ENCODE assay signal across 1 cellular context in the genomic region with DNA sequence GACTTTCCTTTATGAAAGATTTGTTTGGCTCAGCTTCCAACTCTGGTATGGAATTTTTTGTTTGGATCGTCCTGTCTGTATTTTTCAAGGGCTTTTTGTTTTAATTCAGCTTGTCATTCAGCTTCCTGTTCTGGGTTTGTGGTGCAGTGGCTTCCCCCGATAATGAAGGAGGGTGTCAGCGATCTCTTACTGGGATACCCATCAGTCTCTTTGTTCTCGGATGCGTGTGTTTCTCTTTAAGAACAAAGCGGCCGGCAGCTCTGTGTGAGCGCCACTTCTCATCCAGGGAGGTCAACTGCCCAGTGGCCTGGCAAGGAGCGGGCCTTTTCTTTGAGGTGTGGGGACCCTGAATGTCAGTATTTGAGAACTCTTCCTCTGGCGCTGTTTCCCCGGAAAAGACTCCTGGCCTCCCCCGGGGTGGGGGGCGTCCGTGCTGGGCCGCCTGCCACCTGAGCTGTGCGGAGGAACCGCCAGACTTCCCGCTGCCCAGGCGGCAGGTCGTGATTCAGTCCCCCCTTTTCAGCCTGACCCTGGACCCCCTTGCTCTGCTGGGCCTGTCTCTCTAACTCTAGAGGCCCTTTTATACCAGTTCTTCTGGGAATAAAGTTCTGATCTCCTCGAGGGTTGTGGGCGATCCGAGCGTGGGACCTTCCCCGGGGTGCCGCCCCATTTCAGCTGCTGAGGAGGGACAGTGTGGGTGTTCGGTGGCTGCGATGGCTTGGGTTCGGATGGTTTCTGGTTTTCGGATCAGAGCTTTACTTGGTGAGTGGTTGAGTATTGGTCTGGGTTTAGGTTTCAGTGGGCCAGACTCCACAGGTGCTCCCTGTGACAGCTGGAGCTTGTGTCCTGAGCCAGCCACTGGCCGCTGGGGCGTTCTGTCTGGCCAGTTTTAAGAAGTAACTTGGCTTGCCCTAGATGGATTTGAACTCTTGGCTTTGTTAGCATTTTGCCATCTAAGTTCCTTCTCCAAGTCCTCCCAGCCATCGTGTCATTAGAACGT.
TF ChIP-seq lines count a peak whose summit lies in the region.

No MANE protein-coding gene starts in this region.

TF ChIP-seq in K562, 482 proteins besides CTCF, POLR2A, EP300 and RAD21 (continued from another document):
- TF ChIP-seq TAF15 (IDR thresholded peaks at IDR 0.05; ENCODE audit: low read depth, low read length): no peak
- TF ChIP-seq ZNF384 (IDR thresholded peaks at IDR 0.05; ENCODE audit: low read depth, low read length): 0 out of 2 replicates have a peak, but pooled peaks have one; percentile 11
- TF ChIP-seq PHF8 (IDR thresholded peaks at IDR 0.05; ENCODE audit: borderline replicate concordance, low read length): no peak
- TF ChIP-seq C11orf30 (IDR thresholded peaks at IDR 0.05; ENCODE audit: low read depth): no peak
- 0 out of 4 replicates have a peak, but pooled peaks of 1 of the 2 experiments have one; percentile 29 for TF ChIP-seq MAZ (CRISPR knock-in tag; conservative IDR thresholded peaks at IDR 0.05 in 1 of 2, IDR thresholded peaks at IDR 0.05 in 1 of 2)
- TF ChIP-seq SP2 (IDR thresholded peaks at IDR 0.05; ENCODE audit: extremely low read depth, low read depth, low read length, poor library complexity, severe bottlenecking): no peak
- TF ChIP-seq ETV5 (CRISPR knock-in tag; IDR thresholded peaks at IDR 0.05; ENCODE audit: low read depth): 0 out of 2 replicates have a peak, but pooled peaks have one; percentile 42
- 0 out of 2 replicates have a peak, but pooled peaks have one; percentile 26 for TF ChIP-seq ELF1 (tag; IDR thresholded peaks at IDR 0.05)
- TF ChIP-seq POLR2H (tag; IDR thresholded peaks at IDR 0.05; ENCODE audit: low read depth): 0 out of 2 replicates have a peak, but pooled peaks have one; percentile 5
- TF ChIP-seq, protein P1, sequence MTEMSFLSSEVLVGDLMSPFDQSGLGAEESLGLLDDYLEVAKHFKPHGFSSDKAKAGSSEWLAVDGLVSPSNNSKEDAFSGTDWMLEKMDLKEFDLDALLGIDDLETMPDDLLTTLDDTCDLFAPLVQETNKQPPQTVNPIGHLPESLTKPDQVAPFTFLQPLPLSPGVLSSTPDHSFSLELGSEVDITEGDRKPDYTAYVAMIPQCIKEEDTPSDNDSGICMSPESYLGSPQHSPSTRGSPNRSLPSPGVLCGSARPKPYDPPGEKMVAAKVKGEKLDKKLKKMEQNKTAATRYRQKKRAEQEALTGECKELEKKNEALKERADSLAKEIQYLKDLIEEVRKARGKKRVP (CRISPR knock-in tag; IDR thresholded peaks at IDR 0.05): no peak
- TF ChIP-seq SRF (CRISPR knock-in tag; IDR thresholded peaks at IDR 0.05): peak in 1 of 2 experiments; percentile 58; a peak in 1 of 4 replicates
- no peak for TF ChIP-seq ZNF224 (CRISPR knock-in tag; IDR thresholded peaks at IDR 0.05)
- TF ChIP-seq PTTG1 (tag; IDR thresholded peaks at IDR 0.05; ENCODE audit: low read depth): no peak
- 0 out of 2 replicates have a peak, but pooled peaks have one; percentile 1 for TF ChIP-seq EGR1 (conservative IDR thresholded peaks at IDR 0.05)
- peak; percentile 67; the same call in 1 of the 2 replicates for TF ChIP-seq DPF2 (IDR thresholded peaks at IDR 0.05)
- 0 out of 2 replicates have a peak, but pooled peaks have one; percentile 37 for TF ChIP-seq SOX6 (IDR thresholded peaks at IDR 0.05)
- TF ChIP-seq XRCC4 (IDR thresholded peaks at IDR 0.05; ENCODE audit: extremely low read depth, insufficient read depth, insufficient read length): no peak
- 0 out of 2 replicates have a peak, but pooled peaks have one; percentile 55 for TF ChIP-seq ZNF165 (CRISPR knock-in tag; IDR thresholded peaks at IDR 0.05; ENCODE audit: borderline replicate concordance)
- no peak for TF ChIP-seq ZFP1 (CRISPR knock-in tag; IDR thresholded peaks at IDR 0.05)
- peak; percentile 33; the same call in 1 of the 2 replicates for TF ChIP-seq SMARCA5 (IDR thresholded peaks at IDR 0.05)
- TF ChIP-seq CBFB (CRISPR knock-in tag; IDR thresholded peaks at IDR 0.05): no peak
- peak; percentile 50 for TF ChIP-seq ARID1B (IDR thresholded peaks at IDR 0.05)
- TF ChIP-seq RNF2 (IDR thresholded peaks at IDR 0.05): no peak
- TF ChIP-seq, protein P2, sequence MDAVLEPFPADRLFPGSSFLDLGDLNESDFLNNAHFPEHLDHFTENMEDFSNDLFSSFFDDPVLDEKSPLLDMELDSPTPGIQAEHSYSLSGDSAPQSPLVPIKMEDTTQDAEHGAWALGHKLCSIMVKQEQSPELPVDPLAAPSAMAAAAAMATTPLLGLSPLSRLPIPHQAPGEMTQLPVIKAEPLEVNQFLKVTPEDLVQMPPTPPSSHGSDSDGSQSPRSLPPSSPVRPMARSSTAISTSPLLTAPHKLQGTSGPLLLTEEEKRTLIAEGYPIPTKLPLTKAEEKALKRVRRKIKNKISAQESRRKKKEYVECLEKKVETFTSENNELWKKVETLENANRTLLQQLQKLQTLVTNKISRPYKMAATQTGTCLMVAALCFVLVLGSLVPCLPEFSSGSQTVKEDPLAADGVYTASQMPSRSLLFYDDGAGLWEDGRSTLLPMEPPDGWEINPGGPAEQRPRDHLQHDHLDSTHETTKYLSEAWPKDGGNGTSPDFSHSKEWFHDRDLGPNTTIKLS (IDR thresholded peaks at IDR 0.05; ENCODE audit: borderline replicate concordance, low read depth): no peak
- no peak for TF ChIP-seq USF2 (CRISPR knock-in tag; IDR thresholded peaks at IDR 0.05)
- no peak for TF ChIP-seq MXI1 (IDR thresholded peaks at IDR 0.05; ENCODE audit: low read depth, low read length)
- TF ChIP-seq STAT5A (IDR thresholded peaks at IDR 0.05; ENCODE audit: borderline replicate concordance, low read length): no peak
- no peak for TF ChIP-seq RBM22 (IDR thresholded peaks at IDR 0.05; ENCODE audit: low read depth, low read length, poor library complexity, severe bottlenecking)
- peak; percentile 7 for TF ChIP-seq MEIS2 (IDR thresholded peaks at IDR 0.05; ENCODE audit: partially characterized antibody)
- no peak for TF ChIP-seq MTA1 (IDR thresholded peaks at IDR 0.05; ENCODE audit: borderline replicate concordance)
- no peak for TF ChIP-seq KDM5B (IDR thresholded peaks at IDR 0.05; ENCODE audit: insufficient replicate concordance, low read depth, low read length)
- 0 out of 4 replicates have a peak, but pooled peaks of 1 of the 2 experiments have one; percentile 19 for TF ChIP-seq HDAC1 (IDR thresholded peaks at IDR 0.05)
- TF ChIP-seq USF1 (CRISPR knock-in tag; IDR thresholded peaks at IDR 0.05): no peak
- TF ChIP-seq TAF9B (IDR thresholded peaks at IDR 0.05; ENCODE audit: partially characterized antibody): no peak
- TF ChIP-seq HLTF (IDR thresholded peaks at IDR 0.05): no peak
- no peak for TF ChIP-seq HNRNPLL (IDR thresholded peaks at IDR 0.05; ENCODE audit: low read depth, low read length, poor library complexity, severe bottlenecking)
- TF ChIP-seq MAFF (IDR thresholded peaks at IDR 0.05; ENCODE audit: low read length): 0 out of 2 replicates have a peak, but pooled peaks have one; percentile 13
- no peak for TF ChIP-seq KDM2B (CRISPR knock-in tag; IDR thresholded peaks at IDR 0.05)
- TF ChIP-seq DNMT1 (IDR thresholded peaks at IDR 0.05): no peak
- peak; percentile 34; the same call in 1 of the 2 replicates for TF ChIP-seq CXXC5 (CRISPR knock-in tag; IDR thresholded peaks at IDR 0.05)
- TF ChIP-seq, protein P3, sequence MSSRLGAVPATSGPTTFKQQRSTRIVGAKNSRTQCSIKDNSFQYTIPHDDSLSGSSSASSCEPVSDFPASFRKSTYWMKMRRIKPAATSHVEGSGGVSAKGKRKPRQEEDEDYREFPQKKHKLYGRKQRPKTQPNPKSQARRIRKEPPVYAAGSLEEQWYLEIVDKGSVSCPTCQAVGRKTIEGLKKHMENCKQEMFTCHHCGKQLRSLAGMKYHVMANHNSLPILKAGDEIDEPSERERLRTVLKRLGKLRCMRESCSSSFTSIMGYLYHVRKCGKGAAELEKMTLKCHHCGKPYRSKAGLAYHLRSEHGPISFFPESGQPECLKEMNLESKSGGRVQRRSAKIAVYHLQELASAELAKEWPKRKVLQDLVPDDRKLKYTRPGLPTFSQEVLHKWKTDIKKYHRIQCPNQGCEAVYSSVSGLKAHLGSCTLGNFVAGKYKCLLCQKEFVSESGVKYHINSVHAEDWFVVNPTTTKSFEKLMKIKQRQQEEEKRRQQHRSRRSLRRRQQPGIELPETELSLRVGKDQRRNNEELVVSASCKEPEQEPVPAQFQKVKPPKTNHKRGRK (tag; IDR thresholded peaks at IDR 0.05): 0 out of 2 replicates have a peak, but pooled peaks have one; percentile 1
- no peak for TF ChIP-seq ZNF232 (CRISPR knock-in tag; IDR thresholded peaks at IDR 0.05)
- TF ChIP-seq ZNF24 (IDR thresholded peaks at IDR 0.05): no peak
- TF ChIP-seq ZNF253 (CRISPR knock-in tag; conservative IDR thresholded peaks at IDR 0.05): no peak
- no peak for TF ChIP-seq ARID3A (IDR thresholded peaks at IDR 0.05; ENCODE audit: borderline replicate concordance, low read depth, low read length)
- 0 out of 2 replicates have a peak, but pooled peaks have one; percentile 20 for TF ChIP-seq E2F3 (CRISPR knock-in tag; IDR thresholded peaks at IDR 0.05)
